9 cellular contexts compared by ENCODE assay signal in genomic region chr17:60141111-60142018, GRCh38. TPM values are rescaled to one million over a fixed set of nuclear protein-coding genes. Genes with fewer than 3 reads are reported as not detected.
A peak's percentile ranks its signal among the peaks of the same experiment; 100 is the strongest.
DNase-seq lines count a peak whose midpoint lies in the region; ATAC-seq, FAIRE-seq and TF ChIP-seq lines count a peak whose summit lies in the region.
"Had no signal": no experiment of that assay in that cellular context is flagged by ENCODE, and none has a peak within 500 bp of the region (broad histone marks: within the 10 kb centered on the region; RNA-seq: fewer than 3 reads in every experiment).

No MANE protein-coding gene starts in this region.

- ATAC-seq in Right ventricle myocardium superior (ENCODE audit: poor library complexity) (no peak), GM12878 (no peak), thoracic aorta (ENCODE audit: insufficient number of reproducible peaks, low FRiP score, low read depth) (no peak), GM18868 (IDR thresholded peaks at IDR 0.05; ENCODE audit: unreplicated experiment) (no peak)

- TF ChIP-seq EP300 in GM12878 (IDR thresholded peaks at IDR 0.05; ENCODE audit: borderline replicate concordance in 1 of 2, control insufficient read depth in 1 of 2, low read depth in 2 of 2, low read length in 2 of 2) = no peak

- H3K4me2 ChIP-seq in GM12878 (ENCODE audit: control insufficient read depth, insufficient read depth) = no peak overlapping the region

- no peaks in the 10 kb centered on the region for H3K79me2 ChIP-seq in GM12878 (ENCODE audit: control insufficient read depth, insufficient read depth, low read length)

- H4K20me1 ChIP-seq in GM12878 (ENCODE audit: control insufficient read depth, insufficient read depth) = no peaks in the 10 kb centered on the region

- POLR2A ChIA-PET in GM12878 (lab: Charles Lee) = no interaction called here

- H3K27ac ChIP-seq in left ventricle myocardium inferior (replicated peaks) (no peak overlapping the region), GM12878 (ENCODE audit: control insufficient read depth, insufficient read depth) (no peak overlapping the region), iPS-20b (ENCODE audit: low read length) (no peak overlapping the region), thoracic aorta (no peak overlapping the region)
- H3K27ac ChIP-seq: C4-2B had no signal

- H3K9ac ChIP-seq in GM12878 (ENCODE audit: control insufficient read depth, insufficient read depth, low read length) (no peak overlapping the region), iPS-20b (ENCODE audit: low read depth, low read length) (no peak overlapping the region)

- H3K36me3 ChIP-seq in left ventricle myocardium inferior (no peaks in the 10 kb centered on the region), GM12878 (ENCODE audit: control insufficient read depth in 2 of 2, insufficient read depth in 2 of 2, low read length in 1 of 2) (no peaks in the 10 kb centered on the region), iPS-20b (ENCODE audit: insufficient read depth, low read depth, low read length) (no peaks in the 10 kb centered on the region), thoracic aorta (no peaks in the 10 kb centered on the region)

- no peak for FAIRE-seq in GM12878 (lab: Jason Lieb, UNC)

- peaks cover 77% of the 10 kb centered on the region for H3K27me3 ChIP-seq in left ventricle myocardium inferior (ENCODE audit: low read depth)
- no peaks in the 10 kb centered on the region; a peak in 2 of 4 replicates for H3K27me3 ChIP-seq in GM12878 (replicated peaks in 1 of 2; ENCODE audit: control insufficient read depth in 2 of 2, insufficient read depth in 2 of 2, low read length in 1 of 2)
- H3K27me3 ChIP-seq in iPS-20b (ENCODE audit: insufficient read depth, low read length) = peaks cover 92% of the 10 kb centered on the region
- H3K27me3 ChIP-seq in thoracic aorta (replicated peaks; ENCODE audit: insufficient read depth) = peaks cover 12% of the 10 kb centered on the region

- H3K9me3 ChIP-seq in left ventricle myocardium inferior (replicated peaks) (no peaks in the 10 kb centered on the region), GM12878 (replicated peaks; ENCODE audit: control insufficient read depth, insufficient read depth, low read length) (no peaks in the 10 kb centered on the region), iPS-20b (ENCODE audit: insufficient read depth, low read depth, low read length) (no peaks in the 10 kb centered on the region; the same call in 1 of the 2 replicates), thoracic aorta (no peaks in the 10 kb centered on the region)

- 34% methylated on average over 52 of the region's 52 CpGs for WGBS in GM12878 (ENCODE audit: insufficient coverage, insufficient replicate concordance, low lambda C conversion rate, missing lambda C conversion rate)

- intact Hi-C loops in Right ventricle myocardium superior (cut with DNase I) = loop anchor here (10.0 kb wide), 1 partner anchor 293 kb away; no protein-coding TSS in a partner anchor
- intact Hi-C loops in left ventricle myocardium inferior (cut with micrococcal nuclease) = no loop called here
- intact Hi-C loops in GM12878 (cut with micrococcal nuclease; ENCODE audit: unreplicated experiment) = loop anchor here (2.0 to 10.0 kb wide), 2 partner anchors 33 to 493 kb away; no protein-coding TSS in a partner anchor

- H2AFZ ChIP-seq in GM12878 (ENCODE audit: control insufficient read depth, low read depth, low read length) = no peak overlapping the region

- no peak for TF ChIP-seq POLR2A in GM12878 (IDR thresholded peaks at IDR 0.05; ENCODE audit: low read depth, low read length)

- DNase-seq in Right ventricle myocardium superior (peak; percentile 55), left ventricle myocardium inferior (no peak), GM12878 (ENCODE audit: low read depth, low spot score) (no peak), thoracic aorta (ENCODE audit: low spot score) (no peak), KBM-7 (no peak), COR-L47 (lab: John Stamatoyannopoulos, UW) (no peak)

- CTCF ChIA-PET in GM12878 (lab: Yijun Ruan, JAX) = interaction anchor here (0.8 to 2.4 kb wide), 14 partner anchors 10 to 497 kb away, joined by 3 to 15 read pairs (median 4); no protein-coding TSS in a partner anchor

- no peak for TF ChIP-seq RAD21 in GM12878 (IDR thresholded peaks at IDR 0.05; ENCODE audit: insufficient read depth, low read depth, low read length)

- H3K4me3 ChIP-seq in left ventricle myocardium inferior (no peak overlapping the region), GM12878 (no peak overlapping the region), iPS-20b (ENCODE audit: low read length) (peak overlapping the region; percentile 54), thoracic aorta (peak overlapping the region; percentile 28)

- in situ Hi-C loops in GM12878 (cut with MboI) (loop anchor here (10.0 to 25.0 kb wide), 2 partner anchors 283 to 496 kb away; partner anchors contain the start of gene CHCT1), KBM-7 (cut with MboI; ENCODE audit: low pct_unique_long_range_greater_than_20kb, low sequenced_read_pairs) (no loop called here)

- TF ChIP-seq CTCF in left ventricle myocardium inferior (IDR thresholded peaks at IDR 0.05; ENCODE audit: borderline replicate concordance) (no peak), GM12878 (IDR thresholded peaks at IDR 0.05 in 2 of 3, conservative IDR thresholded peaks at IDR 0.05 in 1 of 3; ENCODE audit: control insufficient read depth in 2 of 3, extremely low read depth in 1 of 3, insufficient read depth in 1 of 3, low read depth in 3 of 3, low read length in 3 of 3) (no peak), thoracic aorta (IDR thresholded peaks at IDR 0.05) (no peak)

- RAD21 ChIA-PET in GM12878 (lab: Charles Lee; ENCODE audit: unreplicated experiment) = interaction anchor here (0.6 to 1.5 kb wide), 3 partner anchors 63 to 428 kb away, joined by 3 to 4 read pairs (median 3); no protein-coding TSS in a partner anchor

- H3K4me1 ChIP-seq in left ventricle myocardium inferior = peaks cover 51% of the 10 kb centered on the region
- no peaks in the 10 kb centered on the region for H3K4me1 ChIP-seq in GM12878 (ENCODE audit: control insufficient read depth, insufficient read depth, low read length)
- H3K4me1 ChIP-seq in iPS-20b (ENCODE audit: insufficient read depth, low read length) = peaks cover 19% of the 10 kb centered on the region; the same call in 1 of the 2 replicates
- H3K4me1 ChIP-seq in thoracic aorta (ENCODE audit: control insufficient read depth in 1 of 2, low read depth in 2 of 2) = peaks cover 0 to 36% of the 10 kb centered on the region in 2 donors

- SMC1A ChIA-PET in GM12878 (lab: Charles Lee; ENCODE audit: uncharacterized antibody, unreplicated experiment) = interaction anchor here (1.5 to 1.9 kb wide), 2 partner anchors 298 to 328 kb away, joined by 6 read pairs; no protein-coding TSS in a partner anchor

- no TSS peak for BruUV-seq in GM12878 (replicated peaks; lab: Mats Ljungman, UMichigan)

TF ChIP-seq in GM12878, 131 proteins besides CTCF, POLR2A, EP300 and RAD21:
- TF ChIP-seq NFXL1 (IDR thresholded peaks at IDR 0.05; ENCODE audit: borderline replicate concordance) (peak; percentile 30; the same call in 1 of the 2 replicates), SUZ12 (IDR thresholded peaks at IDR 0.05; ENCODE audit: unreplicated experiment) (no peak), SREBF1 (IDR thresholded peaks at IDR 0.05; ENCODE audit: low read length) (no peak), HCFC1 (IDR thresholded peaks at IDR 0.05; ENCODE audit: low read length) (no peak), ATF7 (IDR thresholded peaks at IDR 0.05; ENCODE audit: low read depth) (no peak), EED (IDR thresholded peaks at IDR 0.05; ENCODE audit: low read depth) (no peak)

RNA-seq across cellular contexts. Expression of gene CA4, which starts 8.4 kb away (rescaled TPM):
- total RNA-seq in Right ventricle myocardium superior = 15.1 TPM
- 12.9 TPM for total RNA-seq in left ventricle myocardium inferior
- not detected in 2 replicates for total RNA-seq in GM12878 (2013; cell fraction: nucleolus; rRNA removed)
- total RNA-seq in GM12878 (2014; rRNA removed) = not detected in 2 replicates
- total RNA-seq in GM12878 (2014; rRNA removed; fragmentation: Illumina TruSeq; extraction: Trizol) = not detected in 2 replicates
- not detected in 2 replicates for total RNA-seq in GM12878 (2021)
- not detected for polyA plus RNA-seq in GM12878 (2011; ENCODE audit: low read depth)
- 0.20 and 0.31 TPM in 2 replicates for polyA plus RNA-seq in GM12878 (2011; rRNA removed)
- polyA plus RNA-seq in GM12878 (2011; cell fraction: cytosol; rRNA removed) = 0.32 and 0.43 TPM in 2 replicates
- polyA plus RNA-seq in GM12878 (2011; cell fraction: nucleus; rRNA removed) = 0.19 and 0.57 TPM in 2 replicates
- not detected in 2 replicates for polyA plus RNA-seq in GM12878 (2012)
- 0.13 TPM in 1 of 2 replicates, not detected in the other for polyA plus RNA-seq in GM12878 (2014; fragmentation: Illumina TruSeq; extraction: Trizol)
- polyA plus RNA-seq in GM12878 (2014; fragmentation: Nextera tagmentation; extraction: Ambion mirVana) = not detected
- not detected in 2 replicates for polyA plus RNA-seq in GM12878 (2014; rRNA removed)
- not detected for polyA plus RNA-seq in GM12878 (2016; fragmentation: Nextera tagmentation; extraction: Ambion mirVana)
- polyA minus RNA-seq in GM12878 (2011; rRNA and poly(A)+ RNA removed) = not detected in 2 replicates
- not detected in 2 replicates for polyA minus RNA-seq in GM12878 (2011; cell fraction: cytosol; rRNA and poly(A)+ RNA removed)
- polyA minus RNA-seq in GM12878 (2011; cell fraction: nucleus; rRNA and poly(A)+ RNA removed) = not detected in 2 replicates
- 1 to 10 TPM; 1.2 to 4.3 TPM for total RNA-seq in thoracic aorta

Comparison
In these comparisons a context has a peak if more than half of its experiments do, and no peak if none do; other contexts are left out.
1. H3K4me3 ChIP-seq: peak in iPS-20b (single experiment) and thoracic aorta (single experiment); none in left ventricle myocardium inferior (single experiment) and GM12878 (single experiment).